31 cellular contexts compared by ENCODE assay signal in genomic region chr10:113683300-113683699, GRCh38. TPM values are rescaled to one million over a fixed set of nuclear protein-coding genes. Genes with fewer than 3 reads are reported as not detected.
DNase-seq lines count a peak whose midpoint lies in the region; ATAC-seq and TF ChIP-seq lines count a peak whose summit lies in the region.
"Had no signal": no experiment of that assay in that cellular context is flagged by ENCODE, and none has a peak within 500 bp of the region (broad histone marks: within the 10 kb centered on the region; RNA-seq: fewer than 3 reads in every experiment).

No MANE protein-coding gene starts in this region.

- no peak overlapping the region for H3K4me3 ChIP-seq in GM12865 (ENCODE audit: low read depth, low read length)
- no peak overlapping the region for H3K4me3 ChIP-seq in MG63
- H3K4me3 ChIP-seq: coronary artery, hepatocyte, lower lobe of right lung, sigmoid colon, SK-N-MC, tibial nerve had no signal

- H3K9me3 Mint-ChIP-seq in memory B cell = peaks cover 24% of the 10 kb centered on the region

- no peaks in the 10 kb centered on the region for H3K27me3 Mint-ChIP-seq in memory B cell
- H3K27me3 Mint-ChIP-seq: CD4-positive, alpha-beta memory T cell; IgD-negative memory B cell; naive thymus-derived CD8-positive, alpha-beta T cell had no signal

- DNase-seq in SIG-M5 treated with dmso at 0.1 percent for 504 hours (lab: John Stamatoyannopoulos, UW; ENCODE audit: unreplicated experiment) = peak; percentile 71
- no peak for DNase-seq in SIG-M5 (lab: John Stamatoyannopoulos, UW)
- DNase-seq in GM12865 (ENCODE audit: low read depth) = peak; percentile 26
- DNase-seq in NOMO-1 treated with DMSO at 0.1 percent for 48 hours (lab: John Stamatoyannopoulos, UW; ENCODE audit: unreplicated experiment) = peak; percentile 49
- DNase-seq in memory B cell (ENCODE audit: low spot score in 2 of 2) = no peak
- no peak for DNase-seq in NK-92 treated with Interleukin-12 subunit alpha and Interleukin-12 subunit beta, amount 100 ng/mL, for 24 hours (lab: John Stamatoyannopoulos, UW)
- no peak for DNase-seq in MG63
- DNase-seq in NCI-H526 treated with DMSO at 0.1 percent for 48 hours (lab: John Stamatoyannopoulos, UW) = no peak
- DNase-seq: activated CD4-positive, alpha-beta T cell treated with anti-CD3 and anti-CD28 coated beads for 1 hour; caudate nucleus; CD4-positive, alpha-beta memory T cell; effector CD8-positive, alpha-beta T cell; lower lobe of right lung; naive thymus-derived CD8-positive, alpha-beta T cell; NCI-H1417; NCI-H2081; NCI-H226; NCI-H69; OCI-M1; sigmoid colon; stimulated activated CD4-positive, alpha-beta T cell treated with anti-CD3 and anti-CD28 coated beads, Interleukin-4, amount 100 ng/mL, for 24 hours; T-helper 2 cell had no signal

- peaks cover 39% of the 10 kb centered on the region for H3K36me3 Mint-ChIP-seq in memory B cell

- H3K36me3 ChIP-seq in MG63 = peaks cover 11% of the 10 kb centered on the region
- H3K36me3 ChIP-seq: lower lobe of right lung, sigmoid colon had no signal

- H3K4me1 Mint-ChIP-seq in memory B cell = peaks cover 38% of the 10 kb centered on the region

- no peaks in the 10 kb centered on the region for H3K27me3 ChIP-seq in MG63
- H3K27me3 ChIP-seq: hepatocyte, sigmoid colon, tibial nerve had no signal

- no peak for ATAC-seq in memory B cell (ENCODE audit: low read depth)
- ATAC-seq: lower lobe of right lung; naive thymus-derived CD8-positive, alpha-beta T cell had no signal

- peaks cover 21% of the 10 kb centered on the region for H3K9me3 ChIP-seq in MG63

- TF ChIP-seq CTCF in GM12865 (IDR thresholded peaks at IDR 0.05; ENCODE audit: insufficient read depth, low read depth, low read length, missing control alignments) = no peak

- H3K27ac Mint-ChIP-seq in memory B cell = peak overlapping the region; percentile 32

- H3K4me3 Mint-ChIP-seq in memory B cell = no peak overlapping the region
- H3K4me3 Mint-ChIP-seq: naive thymus-derived CD8-positive, alpha-beta T cell had no signal

RNA-seq across cellular contexts. Expression of gene CASP7, which starts 3.6 kb away (rescaled TPM):
- 30.7 and 48.5 TPM in 2 replicates for total RNA-seq in MG63 (2014; rRNA removed; shearing (Covaris generic); ENCODE audit: low replicate concordance)

RNA-seq across cellular contexts. Expression of gene NRAP, which starts 19.5 kb away (rescaled TPM):
- total RNA-seq in MG63 (2014; rRNA removed; shearing (Covaris generic); ENCODE audit: low replicate concordance) = not detected in 2 replicates
- total RNA-seq: CD4-positive, alpha-beta memory T cell; Daoy; hepatocyte; lower lobe of right lung; mononuclear cell; naive thymus-derived CD8-positive, alpha-beta T cell; osteoblast; pulmonary artery endothelial cell; sigmoid colon had no signal

Comparison
In these comparisons a context has a peak if more than half of its experiments do, and no peak if none do; other contexts are left out.
1. DNase-seq: peak in SIG-M5 treated with dmso at 0.1 percent for 504 hours (single experiment), GM12865 (single experiment) and NOMO-1 treated with DMSO at 0.1 percent for 48 hours (single experiment); none in SIG-M5 (single experiment), memory B cell (0 of 2), NK-92 treated with Interleukin-12 subunit alpha and Interleukin-12 subunit beta, amount 100 ng/mL, for 24 hours (single experiment), MG63 (single experiment) and NCI-H526 treated with DMSO at 0.1 percent for 48 hours (single experiment).